ENCODE assay signal across 1 cellular context in the genomic region with DNA sequence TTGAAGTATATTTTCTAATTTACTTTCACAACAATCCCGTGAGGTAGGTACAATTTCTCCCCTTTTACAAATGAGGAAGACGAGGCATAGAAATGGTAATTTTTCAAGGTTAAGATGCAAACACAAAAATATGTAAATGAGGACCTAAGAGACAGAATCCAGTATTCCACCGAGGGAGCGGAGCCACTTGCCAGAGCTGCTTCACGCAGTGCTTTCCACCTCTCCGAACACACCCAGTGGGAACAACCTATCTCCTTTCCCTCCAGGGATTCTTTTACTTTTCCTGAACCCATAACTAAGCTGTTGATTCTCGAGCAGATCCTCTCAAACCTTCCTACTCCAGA.
TF ChIP-seq lines count a peak whose summit lies in the region.

No MANE protein-coding gene starts in this region.

TF ChIP-seq in liver, 16 proteins besides CTCF, POLR2A, EP300 and RAD21 (continued from another document):
- no peak for TF ChIP-seq RXRA (IDR thresholded peaks at IDR 0.05)
